Comparison of ENCODE assay signal across 8 cellular contexts in genomic region chr2:85390941-85391669, GRCh38. TPM values are rescaled to one million over a fixed set of nuclear protein-coding genes. Genes with fewer than 3 reads are reported as not detected.
DNase-seq lines count a peak whose midpoint lies in the region; ATAC-seq and TF ChIP-seq lines count a peak whose summit lies in the region.

No MANE protein-coding gene starts in this region.

- no peaks in the 10 kb centered on the region for H3K79me2 ChIP-seq in PC-3 (ENCODE audit: low read length)

- H3K27ac ChIP-seq in PC-3 (ENCODE audit: low read length) (no peak overlapping the region), spleen (peak overlapping the region in 3 of 8 donors; percentile 38 to 55 (median 38))

- ATAC-seq in PC-3 (peak; percentile 66), HG03521 (IDR thresholded peaks at IDR 0.05; ENCODE audit: unreplicated experiment) (no peak)

- H3K27ac Mint-ChIP-seq in glutamatergic neuron (ENCODE audit: unreplicated experiment), result no peak overlapping the region

- H3K9me3 Mint-ChIP-seq in glutamatergic neuron (ENCODE audit: unreplicated experiment), result no peaks in the 10 kb centered on the region

- intact Hi-C loops in PC-3 (cut with micrococcal nuclease) (no loop called here), spleen (cut with DNase I; ENCODE audit: low total_unique reads) (no loop called here)

- H3K4me3 Mint-ChIP-seq in glutamatergic neuron (ENCODE audit: unreplicated experiment), result no peak overlapping the region

- H3K4me2 ChIP-seq in PC-3 (ENCODE audit: low read length), result no peak overlapping the region

- WGBS in spleen, 5 donors, result 84 to 87% (median 85%) methylated on average over 8 to 11 of the region's 11 CpGs

- DNase-seq in NCI-H748 (lab: John Stamatoyannopoulos, UW; ENCODE audit: unreplicated experiment) (peak; percentile 27), NCI-H748 treated with DMSO at 0.1 percent for 48 hours (lab: John Stamatoyannopoulos, UW) (no peak), PC-3 (peak; percentile 58), glutamatergic neuron (peak; percentile 70), spleen (peak; percentile 91), kidney glomerular epithelial cell (lab: John Stamatoyannopoulos, UW) (no peak)
- peak; percentile 46 to 55 for DNase-seq in activated T-helper 1 cell treated with anti-CD3 and anti-CD28 coated beads, Interleukin-2, amount 50 U/mL, for 16 hours (ENCODE audit: low read depth in 1 of 2, low spot score in 1 of 2)

- POLR2A ChIA-PET in PC-3 (lab: Charles Lee; ENCODE audit: unreplicated experiment), result no interaction called here

- H3K4me1 ChIP-seq in PC-3 (ENCODE audit: insufficient read depth, low read length) (peaks cover 2% of the 10 kb centered on the region), spleen (peaks cover 3 to 26% (median 17%) of the 10 kb centered on the region in 6 donors)

- H3K9me2 ChIP-seq in PC-3 (replicated peaks; ENCODE audit: low read length), result no peaks in the 10 kb centered on the region

- no peak overlapping the region for H2AFZ ChIP-seq in PC-3 (ENCODE audit: low read length)

- TF ChIP-seq POLR2A in spleen (IDR thresholded peaks at IDR 0.05), result no peak

- H4K20me1 ChIP-seq in PC-3 (ENCODE audit: low read length), result no peaks in the 10 kb centered on the region

- H3K36me3 ChIP-seq in PC-3 (ENCODE audit: low read depth, low read length), result peaks cover 19% of the 10 kb centered on the region; the same call in 1 of the 2 replicates
- peaks cover 0 to 100% (median 52%) of the 10 kb centered on the region in 6 donors for H3K36me3 ChIP-seq in spleen

- H3K9me3 ChIP-seq in PC-3 (ENCODE audit: low read length) (no peaks in the 10 kb centered on the region), spleen (no peaks in the 10 kb centered on the region)

- no peak overlapping the region for H3K4me3 ChIP-seq in PC-3 (ENCODE audit: low read length)
- H3K4me3 ChIP-seq in spleen, result no peak overlapping the region

- H3F3A ChIP-seq in PC-3 (ENCODE audit: low read length, unreplicated experiment), result no peaks in the 10 kb centered on the region

- TSS peak; percentile 25 for BruUV-seq in PC-3 (replicated peaks; lab: Mats Ljungman, UMichigan)

- TF ChIP-seq CTCF in PC-3 (conservative IDR thresholded peaks at IDR 0.05; ENCODE audit: low read depth, low read length) (peak; percentile 78), glutamatergic neuron (IDR thresholded peaks at IDR 0.05; ENCODE audit: partially characterized antibody, unreplicated experiment) (peak; percentile 10), spleen (IDR thresholded peaks at IDR 0.05 in 8 of 11, conservative IDR thresholded peaks at IDR 0.05 in 3 of 11) (peak; percentile 28 to 82 (median 56))

- H3K27me3 ChIP-seq in PC-3 (ENCODE audit: low read length) (no peaks in the 10 kb centered on the region), spleen (replicated peaks in 1 of 7) (no peaks in the 10 kb centered on the region)

- no peaks in the 10 kb centered on the region for H3K27me3 Mint-ChIP-seq in glutamatergic neuron (ENCODE audit: unreplicated experiment)

- H3K36me3 Mint-ChIP-seq in glutamatergic neuron (ENCODE audit: unreplicated experiment), result peaks cover 4% of the 10 kb centered on the region

- CTCF ChIA-PET in PC-3 (lab: Charles Lee), result no interaction called here

- H3K9ac ChIP-seq in PC-3 (ENCODE audit: low read length), result no peak overlapping the region

- no peaks in the 10 kb centered on the region for H3K4me1 Mint-ChIP-seq in glutamatergic neuron (ENCODE audit: low read depth, unreplicated experiment)

RNA-seq across cellular contexts. Expression of gene CAPG, which starts 19.1 kb away (rescaled TPM):
- total RNA-seq in PC-3 (2014; rRNA removed) (221 and 260 TPM in 2 replicates), glutamatergic neuron (ENCODE audit: unreplicated experiment) (15.5 TPM), spleen (10 to 100 TPM; 31.1 to 62.6 (median 47.1) TPM)
- 100 to 1,000 TPM in 2 of 3 donors, 10 to 100 TPM in 1; 74.6 to 196 (median 115) TPM for polyA plus RNA-seq in spleen

RNA-seq across cellular contexts. Expression of gene SH2D6, which starts 27.4 kb away (rescaled TPM):
- 0.12 TPM in 1 of 2 replicates, not detected in the other for total RNA-seq in PC-3 (2014; rRNA removed)
- total RNA-seq in glutamatergic neuron (ENCODE audit: unreplicated experiment), result 0.64 TPM
- total RNA-seq in spleen, result under 1 TPM in 1 of 7 donors, not detected in 6; 0.94 TPM
- polyA plus RNA-seq in spleen, result under 1 TPM in 1 of 3 donors, not detected in 2; 0.20 TPM

RNA-seq across cellular contexts. Expression of gene ELMOD3, which starts 36.5 kb away (rescaled TPM):
- total RNA-seq in PC-3 (2014; rRNA removed), result 16.7 and 19.0 TPM in 2 replicates
- total RNA-seq in glutamatergic neuron (ENCODE audit: unreplicated experiment), result 18.0 TPM
- total RNA-seq in spleen, result 10 to 100 TPM; 21.0 to 38.0 (median 24.5) TPM
- 10 to 100 TPM; 14.4 to 28.0 (median 23.9) TPM for polyA plus RNA-seq in spleen

RNA-seq across cellular contexts. Expression of gene RETSAT, which starts 36.8 kb away (rescaled TPM):
- total RNA-seq in PC-3 (2014; rRNA removed) (39.1 and 50.8 TPM in 2 replicates), glutamatergic neuron (ENCODE audit: unreplicated experiment) (39.4 TPM), spleen (10 to 100 TPM; 18.7 to 35.7 (median 28.3) TPM)
- polyA plus RNA-seq in spleen, result 10 to 100 TPM in 1 of 3 donors, 1 to 10 TPM in 2; 6.3 to 10.0 (median 6.4) TPM

Comparison
In these comparisons a context has a peak if more than half of its experiments do, and no peak if none do; other contexts are left out.
1. DNase-seq: peak in NCI-H748 (single experiment), PC-3 (single experiment), activated T-helper 1 cell treated with anti-CD3 and anti-CD28 coated beads, Interleukin-2, amount 50 U/mL, for 16 hours (2 of 2), glutamatergic neuron (single experiment) and spleen (single experiment); none in NCI-H748 treated with DMSO at 0.1 percent for 48 hours (single experiment) and kidney glomerular epithelial cell (single experiment).
2. CTCF ChIP-seq: peak in every context shown above with its lines; median percentile 78 in PC-3; 56 in spleen; 10 in glutamatergic neuron.